In genomic region chr7:39566056-39566921, GRCh38 we compare ENCODE assay signal across 8 cellular contexts. TPM values are rescaled to one million over a fixed set of nuclear protein-coding genes. Genes with fewer than 3 reads are reported as not detected.
A peak's percentile ranks its signal among the peaks of the same experiment; 100 is the strongest.
DNase-seq lines count a peak whose midpoint lies in the region; ATAC-seq, FAIRE-seq and TF ChIP-seq lines count a peak whose summit lies in the region.

YAE1 (plus strand) TSS chr7:39566404; CDS start chr7:39566419, 15 bp downstream.

- H3K4me3 ChIP-seq in AG04449 (ENCODE audit: low read depth, low read length) (peak within 1 kb of the TSS; percentile 92), bronchial epithelial cell (ENCODE audit: low read depth, low read length) (peak within 1 kb of the TSS; percentile 93)

- 0 out of 2 replicates have a peak, but pooled peaks cover 6% of the 10 kb centered on the region for H3K36me3 Mint-ChIP-seq in WTC11

- POLR2A ChIA-PET in AG04449 (lab: Yijun Ruan, JAX) = interaction anchor here (1.0 to 1.1 kb wide), 2 partner anchors 11 to 60 kb away, joined by 3 read pairs; no protein-coding TSS in a partner anchor
- POLR2A ChIA-PET in WTC11 (lab: Charles Lee) = interaction anchor here (0.6 kb wide), 1 partner anchor 125 kb away, joined by 3 read pairs; no protein-coding TSS in a partner anchor

- DNase-seq in AG04449 (ENCODE audit: low read depth, low spot score) (no peak), NCI-H2196 (lab: John Stamatoyannopoulos, UW; ENCODE audit: unreplicated experiment) (peak; percentile 55), WTC11 (ENCODE audit: low spot score) (peak; percentile 81), bronchial epithelial cell (ENCODE audit: low read depth) (peak; percentile 55), iPS-NIHi7 (ENCODE audit: extremely low spot score) (peak; percentile 92), smooth muscle cell of the brain vasculature (ENCODE audit: low read depth, low spot score) (peak; percentile 35)

- H3K27me3 ChIP-seq in bronchial epithelial cell (ENCODE audit: control insufficient read depth, insufficient read depth, low read length) = no peaks in the 10 kb centered on the region

- peak within 1 kb of the TSS; percentile 95 for H3K27ac Mint-ChIP-seq in WTC11

- H3K36me3 ChIP-seq in bronchial epithelial cell (ENCODE audit: control insufficient read depth, insufficient read depth, low read length) = no peaks in the 10 kb centered on the region

- ATAC-seq in GM18873 (IDR thresholded peaks at IDR 0.05; ENCODE audit: low FRiP score, unreplicated experiment) (peak; percentile 96), HG03135 (IDR thresholded peaks at IDR 0.05; ENCODE audit: unreplicated experiment) (peak; percentile 99), WTC11 (peak; percentile 94)

- peak within 1 kb of the TSS; percentile 98 for H3K4me3 Mint-ChIP-seq in WTC11

- no peak for TF ChIP-seq CTCF in AG04449 (IDR thresholded peaks at IDR 0.05; ENCODE audit: insufficient read depth, low read length, missing control alignments)
- no peak for TF ChIP-seq CTCF in WTC11 (IDR thresholded peaks at IDR 0.05)
- TF ChIP-seq CTCF in bronchial epithelial cell (IDR thresholded peaks at IDR 0.05; ENCODE audit: insufficient read depth, low read length, severe bottlenecking) = no peak

- H3K27me3 Mint-ChIP-seq in WTC11 (ENCODE audit: low read depth) = no peaks in the 10 kb centered on the region

- peaks cover 11% of the 10 kb centered on the region for H3K4me1 Mint-ChIP-seq in WTC11

- FAIRE-seq in bronchial epithelial cell (lab: Jason Lieb, UNC) = no peak

- peaks cover 3% of the 10 kb centered on the region; the same call in 1 of the 2 replicates for H3K9me3 Mint-ChIP-seq in WTC11

- CTCF ChIA-PET in AG04449 (lab: Yijun Ruan, JAX) (interaction anchor here (0.7 to 1.6 kb wide), 5 partner anchors 9 to 180 kb away, joined by 3 to 12 read pairs (median 7); no protein-coding TSS in a partner anchor), WTC11 (lab: Charles Lee) (interaction anchor here (0.6 to 1.2 kb wide), 5 partner anchors 13 to 768 kb away, joined by 3 to 7 read pairs (median 3); no protein-coding TSS in a partner anchor)

TF ChIP-seq in WTC11, 78 proteins besides CTCF, POLR2A, EP300 and RAD21 (continues in another document):
- no peak for TF ChIP-seq RELA (CRISPR knock-in tag; IDR thresholded peaks at IDR 0.05; ENCODE audit: borderline replicate concordance)
- peak; percentile 57; the same call in 1 of the 2 replicates for TF ChIP-seq FOXP4 (CRISPR knock-in tag; IDR thresholded peaks at IDR 0.05)
- TF ChIP-seq ZNF532 (CRISPR knock-in tag; IDR thresholded peaks at IDR 0.05; ENCODE audit: borderline replicate concordance) = no peak
- peak; percentile 73; the same call in 1 of the 2 replicates for TF ChIP-seq MAX (CRISPR knock-in tag; IDR thresholded peaks at IDR 0.05)
- no peak for TF ChIP-seq GRHL2 (CRISPR knock-in tag; IDR thresholded peaks at IDR 0.05; ENCODE audit: insufficient replicate concordance, severe bottlenecking)
- peak; percentile 44; the same call in 1 of the 2 replicates for TF ChIP-seq CREB1 (CRISPR knock-in tag; IDR thresholded peaks at IDR 0.05)
- peak; percentile 79 for TF ChIP-seq FOXP1 (CRISPR knock-in tag; IDR thresholded peaks at IDR 0.05; ENCODE audit: borderline replicate concordance)
- peak; percentile 96 for TF ChIP-seq ETV6 (CRISPR knock-in tag; IDR thresholded peaks at IDR 0.05)
- peak; percentile 93 for TF ChIP-seq ZBTB21 (CRISPR knock-in tag; IDR thresholded peaks at IDR 0.05; ENCODE audit: borderline replicate concordance)
- peak; percentile 62; the same call in 1 of the 2 replicates for TF ChIP-seq ARID4B (CRISPR knock-in tag; IDR thresholded peaks at IDR 0.05; ENCODE audit: borderline replicate concordance)
- peak; percentile 77; the same call in 1 of the 2 replicates for TF ChIP-seq NFE2L1 (CRISPR knock-in tag; IDR thresholded peaks at IDR 0.05)
- TF ChIP-seq TEAD1 (CRISPR knock-in tag; IDR thresholded peaks at IDR 0.05) = peak; percentile 86
- peak; percentile 80 for TF ChIP-seq GABPB1 (CRISPR knock-in tag; IDR thresholded peaks at IDR 0.05)

RNA-seq across cellular contexts. Expression of gene YAE1, which starts in this region (rescaled TPM):
- 20.7 to 23.7 TPM (median 21.9 TPM) in 3 replicates for total RNA-seq in WTC11 (2021)
- total RNA-seq in bronchial epithelial cell = 13.2 and 22.8 TPM in 2 replicates
